ENCODE assay signal across 31 cellular contexts in genomic region chr6:155038527-155038926, GRCh38.
"Had no signal": no experiment of that assay in that cellular context is flagged by ENCODE, and none has a peak within 500 bp of the region (broad histone marks: within the 10 kb centered on the region; RNA-seq: fewer than 3 reads in every experiment).

No MANE protein-coding gene starts in this region.

- DNase-seq: hippocampal formation; kidney glomerular epithelial cell; left cardiac atrium; left lung; lower lobe of right lung; mammary epithelial cell; mesenchymal stem cell; naive B cell; natural killer cell; nephron progenitor cell; nucleus accumbens; pancreas; posterior cingulate gyrus; retina; right cardiac atrium; sigmoid colon; stimulated activated CD4-positive, alpha-beta T cell treated with anti-CD3 and anti-CD28 coated beads, Interleukin-1b, Interleukin-23, amount 100 ng/mL, for 48 hours; stimulated activated CD4-positive, alpha-beta T cell treated with anti-CD3 and anti-CD28 coated beads, Interleukin-2, amount 100 ng/mL, for 48 hours; stimulated activated CD4-positive, alpha-beta T cell treated with anti-CD3 and anti-CD28 coated beads, Interleukin-4, amount 100 ng/mL, for 4 hours; stimulated activated CD8-positive, alpha-beta memory T cell treated with anti-CD3 and anti-CD28 coated beads, Interleukin-4, amount 100 ng/mL, for 48 hours; stimulated activated naive CD4-positive, alpha-beta T cell treated with Interleukin-2 at 50 U/mL for 16 hours; stimulated activated naive CD8-positive, alpha-beta T cell treated with anti-CD3 and anti-CD28 coated beads, Interleukin-15, amount 100 ng/mL, for 72 hours; testis; thyroid gland; transverse colon; upper lobe of left lung had no signal

- H3K36me3 ChIP-seq: left lung, lower lobe of right lung, pancreas, prostate gland, sigmoid colon, thyroid gland, transverse colon, upper lobe of left lung, vagina had no signal

- H3K36me3 Mint-ChIP-seq: naive B cell; natural killer cell; stimulated activated memory B cell treated with anti-CD40 and anti-IgM and Interleukin-4, amounts not matched to agents 10 μg/mL and 1 μg/mL and 100 μg/mL, for 72 hours had no signal

- H3K27ac ChIP-seq: left lung, lower lobe of right lung, pancreas, prostate gland, sigmoid colon, testis, thyroid gland, transverse colon, upper lobe of left lung, vagina had no signal

- H3K27me3 Mint-ChIP-seq: stimulated activated memory B cell treated with anti-CD40 and anti-IgM and Interleukin-4, amounts not matched to agents 10 μg/mL and 1 μg/mL and 100 μg/mL, for 72 hours had no signal

- H3K9me3 ChIP-seq: left lung, lower lobe of right lung, pancreas, prostate gland, sigmoid colon, testis, thyroid gland, transverse colon, upper lobe of left lung, vagina had no signal

- H3K4me1 Mint-ChIP-seq: naive B cell; natural killer cell; nephron progenitor cell; stimulated activated memory B cell treated with anti-CD40 and anti-IgM and Interleukin-4, amounts not matched to agents 10 μg/mL and 1 μg/mL and 100 μg/mL, for 72 hours; stimulated activated naive CD8-positive, alpha-beta T cell treated with anti-CD3 and anti-CD28 coated beads, Interleukin-15, amount 100 ng/mL, for 72 hours had no signal

- H3K4me3 Mint-ChIP-seq: naive B cell; natural killer cell; nephron progenitor cell; stimulated activated memory B cell treated with anti-CD40 and anti-IgM and Interleukin-4, amounts not matched to agents 10 μg/mL and 1 μg/mL and 100 μg/mL, for 72 hours; stimulated activated naive CD8-positive, alpha-beta T cell treated with anti-CD3 and anti-CD28 coated beads, Interleukin-15, amount 100 ng/mL, for 72 hours had no signal

- ATAC-seq: left cardiac atrium; left lung; lower lobe of right lung; natural killer cell; pancreas; right cardiac atrium; stimulated activated naive CD8-positive, alpha-beta T cell treated with anti-CD3 and anti-CD28 coated beads, Interleukin-15, amount 100 ng/mL, for 72 hours had no signal

- H3K4me1 ChIP-seq: lower lobe of right lung, pancreas, testis, transverse colon, upper lobe of left lung had no signal

- H3K9me3 Mint-ChIP-seq: naive B cell; natural killer cell; stimulated activated memory B cell treated with anti-CD40 and anti-IgM and Interleukin-4, amounts not matched to agents 10 μg/mL and 1 μg/mL and 100 μg/mL, for 72 hours; stimulated activated naive CD8-positive, alpha-beta T cell treated with anti-CD3 and anti-CD28 coated beads, Interleukin-15, amount 100 ng/mL, for 72 hours had no signal

- FAIRE-seq: keratinocyte, pancreas had no signal

- H3K4me3 ChIP-seq: left lung, lower lobe of right lung, pancreas, prostate gland, sigmoid colon, smooth muscle cell, testis, thyroid gland, transverse colon, upper lobe of left lung, vagina had no signal

- H3K27ac Mint-ChIP-seq: naive B cell; natural killer cell; nephron progenitor cell; stimulated activated memory B cell treated with anti-CD40 and anti-IgM and Interleukin-4, amounts not matched to agents 10 μg/mL and 1 μg/mL and 100 μg/mL, for 72 hours; stimulated activated naive CD8-positive, alpha-beta T cell treated with anti-CD3 and anti-CD28 coated beads, Interleukin-15, amount 100 ng/mL, for 72 hours had no signal

- H3K4me2 ChIP-seq: smooth muscle cell had no signal

- H3K27me3 ChIP-seq: left lung, pancreas, sigmoid colon, testis, thyroid gland, transverse colon, upper lobe of left lung, vagina had no signal
